13 cellular contexts compared by ENCODE assay signal in genomic region chr22:40709752-40710413, GRCh38. TPM values are rescaled to one million over a fixed set of nuclear protein-coding genes. Genes with fewer than 3 reads are reported as not detected.
A peak's percentile ranks its signal among the peaks of the same experiment; 100 is the strongest.
DNase-seq lines count a peak whose midpoint lies in the region; ATAC-seq, FAIRE-seq and TF ChIP-seq lines count a peak whose summit lies in the region.
"Had no signal": no experiment of that assay in that cellular context is flagged by ENCODE, and none has a peak within 500 bp of the region (broad histone marks: within the 10 kb centered on the region; RNA-seq: fewer than 3 reads in every experiment).

No MANE protein-coding gene starts in this region.

- no peak overlapping the region for H4K8ac ChIP-seq in mesendoderm (ENCODE audit: low read depth, low read length)

- ATAC-seq in GM19455 (IDR thresholded peaks at IDR 0.05; ENCODE audit: unreplicated experiment) (no peak), GM21723 (IDR thresholded peaks at IDR 0.05; ENCODE audit: unreplicated experiment) (no peak), PC-3 (no peak)
- ATAC-seq: activated CD4-positive, CD25-positive, alpha-beta regulatory T cell treated with anti-CD3 and anti-CD28 coated beads, Interleukin-2, amount 50 U/mL, for 24 hours; CD8-positive, alpha-beta T cell had no signal

- intact Hi-C loops in PC-3 (cut with micrococcal nuclease): no loop called here

- H3K9me2 ChIP-seq in PC-3 (replicated peaks; ENCODE audit: low read length): no peaks in the 10 kb centered on the region

- H4K5ac ChIP-seq in mesendoderm (ENCODE audit: low read length): no peak overlapping the region

- H3K9me3 ChIP-seq in PC-3 (ENCODE audit: low read length): no peaks in the 10 kb centered on the region

- peak; percentile 33 for FAIRE-seq in endometrium (lab: Jason Lieb, UNC)

- H3K36me3 ChIP-seq in mesendoderm (ENCODE audit: control insufficient read depth, insufficient read depth, low read length): no peaks in the 10 kb centered on the region
- H3K36me3 ChIP-seq in PC-3 (ENCODE audit: low read depth, low read length): no peaks in the 10 kb centered on the region
- H3K36me3 ChIP-seq: brain microvascular endothelial cell had no signal

- H3K79me1 ChIP-seq in mesendoderm (ENCODE audit: low read length): no peaks in the 10 kb centered on the region

- H3K56ac ChIP-seq in mesendoderm (ENCODE audit: low read length): peak overlapping the region; percentile 67

- H3K4ac ChIP-seq in mesendoderm (ENCODE audit: low read depth, low read length): no peak overlapping the region

- POLR2A ChIA-PET in PC-3 (lab: Charles Lee; ENCODE audit: unreplicated experiment): interaction anchor here (0.6 kb wide), 1 partner anchor 270 kb away, joined by 4 read pairs; no protein-coding TSS in a partner anchor

- no peak overlapping the region for H2BK5ac ChIP-seq in mesendoderm (ENCODE audit: low read length)

- BruUV-seq in PC-3 (replicated peaks; lab: Mats Ljungman, UMichigan): no TSS peak

- H3K23ac ChIP-seq in mesendoderm (ENCODE audit: low read length): no peak overlapping the region

- no peak overlapping the region for H2BK15ac ChIP-seq in mesendoderm (replicated peaks; ENCODE audit: low read depth)

- H3K4me1 ChIP-seq in mesendoderm (ENCODE audit: control insufficient read depth, low read depth, low read length): peaks cover 8% of the 10 kb centered on the region
- peaks cover 14% of the 10 kb centered on the region for H3K4me1 ChIP-seq in PC-3 (ENCODE audit: insufficient read depth, low read length)

- H3K27ac ChIP-seq in mesendoderm (ENCODE audit: low read depth, low read length) (no peak overlapping the region), PC-3 (ENCODE audit: low read length) (no peak overlapping the region)
- H3K27ac ChIP-seq: brain microvascular endothelial cell had no signal

- H2AK5ac ChIP-seq in mesendoderm (ENCODE audit: low read length): no peak overlapping the region

- no CpG with 5 or more reads among the region's 6 CpGs for WGBS in mesendoderm (ENCODE audit: extremely low coverage, insufficient coverage, low lambda C conversion rate)

- H3K18ac ChIP-seq in mesendoderm (ENCODE audit: low read length): no peak overlapping the region

- H4K20me1 ChIP-seq in PC-3 (ENCODE audit: low read length): no peaks in the 10 kb centered on the region

- H3K27me3 ChIP-seq in mesendoderm (ENCODE audit: insufficient read depth, low read length, poor library complexity): no peaks in the 10 kb centered on the region
- no peaks in the 10 kb centered on the region for H3K27me3 ChIP-seq in PC-3 (ENCODE audit: low read length)

- CTCF ChIA-PET in PC-3 (lab: Charles Lee): no interaction called here

- no peak for TF ChIP-seq CTCF in PC-3 (conservative IDR thresholded peaks at IDR 0.05; ENCODE audit: low read depth, low read length)

- DNase-seq in AG08396 (ENCODE audit: low spot score) (peak; percentile 36), NCI-H1694 (lab: John Stamatoyannopoulos, UW) (peak; percentile 68), mesendoderm (peak; percentile 79), PC-3 (no peak), cerebellar cortex (ENCODE audit: low spot score) (no peak)
- DNase-seq: brain microvascular endothelial cell; CD8-positive, alpha-beta T cell; NCI-H187; stimulated activated CD4-positive, alpha-beta T cell treated with anti-CD3 and anti-CD28 coated beads, Interleukin-1b, Interleukin-23, amount 100 ng/mL, for 48 hours had no signal

- no peak overlapping the region for H2BK120ac ChIP-seq in mesendoderm (ENCODE audit: low read depth, low read length)

- H3K4me3 ChIP-seq in mesendoderm (ENCODE audit: low read length): no peak overlapping the region
- no peak overlapping the region for H3K4me3 ChIP-seq in PC-3 (ENCODE audit: low read length)

- H2AFZ ChIP-seq in PC-3 (ENCODE audit: low read length): no peak overlapping the region

- no peaks in the 10 kb centered on the region for H3F3A ChIP-seq in PC-3 (ENCODE audit: low read length, unreplicated experiment)

- H3K4me2 ChIP-seq in mesendoderm (ENCODE audit: low read length): no peak overlapping the region
- no peak overlapping the region for H3K4me2 ChIP-seq in PC-3 (ENCODE audit: low read length)

- no peaks in the 10 kb centered on the region for H3K79me2 ChIP-seq in mesendoderm (ENCODE audit: control insufficient read depth, insufficient read depth, low read length)
- no peaks in the 10 kb centered on the region for H3K79me2 ChIP-seq in PC-3 (ENCODE audit: low read length)

- H3K9ac ChIP-seq in mesendoderm (ENCODE audit: low read length) (peak overlapping the region; percentile 29), PC-3 (ENCODE audit: low read length) (no peak overlapping the region)

RNA-seq across cellular contexts. Expression of gene MCHR1, which starts 30.6 kb away (rescaled TPM):
- 1.4 TPM for polyA plus RNA-seq in mesendoderm (2013, experiment 1 of 2)
- 1.2 TPM for polyA plus RNA-seq in mesendoderm (2013, experiment 2 of 2)
- total RNA-seq in PC-3 (2014; rRNA removed): not detected in 2 replicates
- total RNA-seq: CD8-positive, alpha-beta T cell had no signal

Comparison
In these comparisons a context has a peak if more than half of its experiments do, and no peak if none do; other contexts are left out.
1. DNase-seq: peak in AG08396 (single experiment), NCI-H1694 (single experiment) and mesendoderm (single experiment); none in PC-3 (single experiment) and cerebellar cortex (single experiment).